Comparison of ENCODE assay signal across 9 cellular contexts in the genomic region with DNA sequence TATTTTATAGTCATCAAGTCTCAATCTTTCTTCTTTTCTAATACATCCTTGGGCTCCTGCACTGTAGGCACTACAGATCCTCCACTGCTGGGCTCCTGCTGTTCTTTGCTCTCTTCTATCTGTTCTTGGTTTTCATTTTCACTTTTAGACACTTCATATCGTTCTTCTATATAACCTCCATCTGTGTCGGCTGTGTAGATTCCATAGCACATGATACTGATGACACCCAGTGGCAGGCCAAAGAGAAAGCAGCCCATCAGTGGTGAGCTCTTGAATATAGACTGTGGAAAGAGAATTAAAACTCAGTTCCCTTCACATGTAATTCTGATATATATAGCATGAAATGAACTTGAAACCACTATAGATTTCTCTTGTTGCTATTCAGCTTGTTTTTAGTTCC. TPM values are rescaled to one million over a fixed set of nuclear protein-coding genes. Genes with fewer than 3 reads are reported as not detected.
A peak's percentile ranks its signal among the peaks of the same experiment; 100 is the strongest.
DNase-seq lines count a peak whose midpoint lies in the region; ATAC-seq lines count a peak whose summit lies in the region.
"Had no signal": no experiment of that assay in that cellular context is flagged by ENCODE, and none has a peak within 500 bp of the region (broad histone marks: within the 10 kb centered on the region; RNA-seq: fewer than 3 reads in every experiment).

No MANE protein-coding gene starts in this region.

- DNase-seq in activated T-cell treated with anti-CD3 and anti-CD28 coated beads, Interleukin-2, amount 50 U/mL, for 72 hours: no peak
- DNase-seq in activated T-cell treated with anti-CD3 and anti-CD28 coated beads for 4 hours (no peak), OCI-M1 (lab: John Stamatoyannopoulos, UW) (peak; percentile 24), GOT3 (lab: John Stamatoyannopoulos, UW) (no peak), NCI-H1436 treated with DMSO at 0.1 percent for 48 hours (lab: John Stamatoyannopoulos, UW) (no peak)
- DNase-seq in stimulated activated naive B cell treated with anti-CD40 and anti-IgM and Interleukin-4, amounts not matched to agents 10 μg/mL and 1 μg/mL and 100 μg/mL, for 72 hours: no peak
- DNase-seq in naive thymus-derived CD8-positive, alpha-beta T cell: no peak
- DNase-seq: MG63 had no signal

- no peaks in the 10 kb centered on the region for H3K9me3 Mint-ChIP-seq in activated T-cell treated with anti-CD3 and anti-CD28 coated beads, Interleukin-2, amount 50 U/mL, for 72 hours
- no peaks in the 10 kb centered on the region for H3K9me3 Mint-ChIP-seq in stimulated activated naive B cell treated with anti-CD40 and anti-IgM and Interleukin-4, amounts not matched to agents 10 μg/mL and 1 μg/mL and 100 μg/mL, for 72 hours
- H3K9me3 Mint-ChIP-seq in naive thymus-derived CD8-positive, alpha-beta T cell: no peaks in the 10 kb centered on the region

- H3K4me1 Mint-ChIP-seq in activated T-cell treated with anti-CD3 and anti-CD28 coated beads, Interleukin-2, amount 50 U/mL, for 72 hours (ENCODE audit: low read depth): no peaks in the 10 kb centered on the region
- peaks cover 0 to 2% of the 10 kb centered on the region in 2 donors for H3K4me1 Mint-ChIP-seq in stimulated activated naive B cell treated with anti-CD40 and anti-IgM and Interleukin-4, amounts not matched to agents 10 μg/mL and 1 μg/mL and 100 μg/mL, for 72 hours
- H3K4me1 Mint-ChIP-seq in naive thymus-derived CD8-positive, alpha-beta T cell: peaks cover 0 to 4% (median 0%) of the 10 kb centered on the region in 4 donors

- H3K36me3 Mint-ChIP-seq in activated T-cell treated with anti-CD3 and anti-CD28 coated beads, Interleukin-2, amount 50 U/mL, for 72 hours (ENCODE audit: insufficient read depth in 2 of 2): peaks cover 9 to 17% of the 10 kb centered on the region in 2 donors
- peaks cover 19 to 31% of the 10 kb centered on the region in 2 donors for H3K36me3 Mint-ChIP-seq in stimulated activated naive B cell treated with anti-CD40 and anti-IgM and Interleukin-4, amounts not matched to agents 10 μg/mL and 1 μg/mL and 100 μg/mL, for 72 hours
- H3K36me3 Mint-ChIP-seq in naive thymus-derived CD8-positive, alpha-beta T cell: peaks cover 4 to 66% (median 4%) of the 10 kb centered on the region in 3 donors

- H3K27me3 Mint-ChIP-seq in activated T-cell treated with anti-CD3 and anti-CD28 coated beads, Interleukin-2, amount 50 U/mL, for 72 hours (ENCODE audit: low read depth): no peaks in the 10 kb centered on the region
- no peaks in the 10 kb centered on the region for H3K27me3 Mint-ChIP-seq in stimulated activated naive B cell treated with anti-CD40 and anti-IgM and Interleukin-4, amounts not matched to agents 10 μg/mL and 1 μg/mL and 100 μg/mL, for 72 hours
- H3K27me3 Mint-ChIP-seq in naive thymus-derived CD8-positive, alpha-beta T cell: no peaks in the 10 kb centered on the region

- peak; percentile 18 to 69 for ATAC-seq in activated T-cell treated with anti-CD3 and anti-CD28 coated beads, Interleukin-2, amount 50 U/mL, for 72 hours (replicated peaks in 1 of 2)
- ATAC-seq in HG02678 (IDR thresholded peaks at IDR 0.05; ENCODE audit: unreplicated experiment): peak; percentile 73
- ATAC-seq in stimulated activated naive B cell treated with anti-CD40 and anti-IgM and Interleukin-4, amounts not matched to agents 10 μg/mL and 1 μg/mL and 100 μg/mL, for 72 hours (replicated peaks): peak; percentile 33 to 41
- ATAC-seq in naive thymus-derived CD8-positive, alpha-beta T cell: no peak

- POLR2A ChIA-PET in naive thymus-derived CD8-positive, alpha-beta T cell (lab: Charles Lee): no interaction called here

- H3K4me3 Mint-ChIP-seq in activated T-cell treated with anti-CD3 and anti-CD28 coated beads, Interleukin-2, amount 50 U/mL, for 72 hours: no peak overlapping the region
- H3K4me3 Mint-ChIP-seq in stimulated activated naive B cell treated with anti-CD40 and anti-IgM and Interleukin-4, amounts not matched to agents 10 μg/mL and 1 μg/mL and 100 μg/mL, for 72 hours: no peak overlapping the region
- peak overlapping the region in 1 of 10 donors; percentile 4 for H3K4me3 Mint-ChIP-seq in naive thymus-derived CD8-positive, alpha-beta T cell

- H3K27ac Mint-ChIP-seq in activated T-cell treated with anti-CD3 and anti-CD28 coated beads, Interleukin-2, amount 50 U/mL, for 72 hours: no peak overlapping the region
- H3K27ac Mint-ChIP-seq in stimulated activated naive B cell treated with anti-CD40 and anti-IgM and Interleukin-4, amounts not matched to agents 10 μg/mL and 1 μg/mL and 100 μg/mL, for 72 hours: no peak overlapping the region
- peak overlapping the region in 4 of 10 donors; percentile 0 to 51 (median 10) for H3K27ac Mint-ChIP-seq in naive thymus-derived CD8-positive, alpha-beta T cell

RNA-seq across cellular contexts. Expression of a gene that starts 38.0 kb away (rescaled TPM):
- 10 to 100 TPM; 69.5 to 79.6 TPM for total RNA-seq in activated T-cell treated with anti-CD3 and anti-CD28 coated beads, Interleukin-2, amount 50 U/mL, for 72 hours
- total RNA-seq in naive thymus-derived CD8-positive, alpha-beta T cell: 10 to 100 TPM; 66.6 to 72.4 TPM
- 10 to 100 TPM; 13.0 to 18.5 (median 17.7) TPM for polyA plus RNA-seq in naive thymus-derived CD8-positive, alpha-beta T cell

Comparison
In these comparisons a context has a peak if more than half of its experiments do, and no peak if none do; other contexts are left out.
1. ATAC-seq: peak in activated T-cell treated with anti-CD3 and anti-CD28 coated beads, Interleukin-2, amount 50 U/mL, for 72 hours (2 of 2), HG02678 (single experiment) and stimulated activated naive B cell treated with anti-CD40 and anti-IgM and Interleukin-4, amounts not matched to agents 10 μg/mL and 1 μg/mL and 100 μg/mL, for 72 hours (2 of 2); none in naive thymus-derived CD8-positive, alpha-beta T cell (0 of 2).